Comparison of ENCODE assay signal across 8 cellular contexts in genomic region chr4:44448548-44449443, GRCh38. TPM values are rescaled to one million over a fixed set of nuclear protein-coding genes. Genes with fewer than 3 reads are reported as not detected.
A peak's percentile ranks its signal among the peaks of the same experiment; 100 is the strongest.
DNase-seq lines count a peak whose midpoint lies in the region; ATAC-seq, FAIRE-seq and TF ChIP-seq lines count a peak whose summit lies in the region.

Gene KCTD8 (minus strand): TSS chr4:44448809.

- peak; percentile 36; the same call in 1 of the 2 replicates for TF ChIP-seq RAD21 in Ishikawa (IDR thresholded peaks at IDR 0.05; ENCODE audit: low read depth)

- WGBS in heart right ventricle, 2 donors, result 1% methylated on average over 64 to 71 of the region's 71 CpGs
- 0 to 1% methylated on average over 70 to 71 of the region's 71 CpGs for WGBS in pancreas, 2 donors

- peak within 1 kb of the TSS; percentile 38 to 58 (median 52) for H3K4me3 ChIP-seq in heart right ventricle
- peak within 1 kb of the TSS; percentile 18 to 62 (median 26) for H3K4me3 ChIP-seq in pancreas

- peak within 1 kb of the TSS in 7 of 10 donors; percentile 26 to 77 (median 54) for H3K27ac ChIP-seq in heart right ventricle
- H3K27ac ChIP-seq in pancreas, result peak within 1 kb of the TSS in 1 of 4 donors; percentile 35

- peaks cover 2 to 26% (median 19%) of the 10 kb centered on the region in 9 donors for H3K4me1 ChIP-seq in heart right ventricle
- peaks cover 0 to 7% (median 4%) of the 10 kb centered on the region in 3 donors for H3K4me1 ChIP-seq in pancreas

- ATAC-seq in GM21723 (IDR thresholded peaks at IDR 0.05; ENCODE audit: unreplicated experiment) (peak; percentile 99), heart right ventricle (peak; percentile 91 to 96 (median 94)), pancreas (peak; percentile 81 to 93 (median 90))

- intact Hi-C loops in heart right ventricle (cut with DNase I) (loop anchor here in 1 of 10 donors (10.0 kb wide), 1 partner anchor 176 kb away; no protein-coding TSS in a partner anchor), pancreas (cut with DNase I) (no loop called here)

- H3K27me3 ChIP-seq in heart right ventricle, result peaks cover 10 to 94% (median 73%) of the 10 kb centered on the region in 7 donors
- H3K27me3 ChIP-seq in pancreas, result peaks cover 0 to 35% (median 7%) of the 10 kb centered on the region in 4 donors

- H3K36me3 ChIP-seq in heart right ventricle (no peaks in the 10 kb centered on the region), pancreas (no peaks in the 10 kb centered on the region)

- no peaks in the 10 kb centered on the region for H3K9me3 ChIP-seq in heart right ventricle
- H3K9me3 ChIP-seq in pancreas, result no peaks in the 10 kb centered on the region

- peak; percentile 10; the same call in 1 of the 2 replicates for TF ChIP-seq EP300 in Ishikawa (IDR thresholded peaks at IDR 0.05; ENCODE audit: borderline replicate concordance)

- TF ChIP-seq CTCF in heart right ventricle (IDR thresholded peaks at IDR 0.05) (peak; percentile 15 to 77 (median 68)), pancreas (IDR thresholded peaks at IDR 0.05) (peak; percentile 44 to 68 (median 55))

- no peak for FAIRE-seq in pancreas (lab: Jason Lieb, UNC)

- peak; percentile 34 for DNase-seq in EL
- peak; percentile 86 to 87 for DNase-seq in SHP77 (lab: John Stamatoyannopoulos, UW)
- DNase-seq in amniotic epithelial cell (ENCODE audit: low read depth), result peak; percentile 43
- DNase-seq in heart right ventricle, result peak; percentile 73 to 83
- peak; percentile 59 to 90 (median 78) for DNase-seq in pancreas
- DNase-seq in ureter (ENCODE audit: low spot score), result peak; percentile 85

TF ChIP-seq in Ishikawa, 13 proteins besides CTCF, POLR2A, EP300 and RAD21:
- peak; percentile 9; the same call in 1 of the 2 replicates for TF ChIP-seq USF1 (IDR thresholded peaks at IDR 0.05)
- TF ChIP-seq TAF1 (IDR thresholded peaks at IDR 0.05; ENCODE audit: low read depth), result peak; percentile 53; the same call in 1 of the 2 replicates
- TF ChIP-seq CREB1 (IDR thresholded peaks at IDR 0.05; ENCODE audit: low read depth), result peak; percentile 33; the same call in 1 of the 2 replicates
- peak; percentile 76 for TF ChIP-seq MAX (IDR thresholded peaks at IDR 0.05)
- no peak for TF ChIP-seq FOXM1 (IDR thresholded peaks at IDR 0.05; ENCODE audit: borderline replicate concordance, low read depth)
- TF ChIP-seq TCF12 (IDR thresholded peaks at IDR 0.05; ENCODE audit: low read depth), result peak; percentile 44; the same call in 1 of the 2 replicates

RNA-seq across cellular contexts. Expression of gene KCTD8, which starts in this region (rescaled TPM):
- total RNA-seq in heart right ventricle, result under 1 TPM in 7 of 10 donors, not detected in 3; 0.12 to 0.39 (median 0.17) TPM
- under 1 TPM in 1 of 2 donors, not detected in 1; 0.03 TPM for polyA plus RNA-seq in heart right ventricle
- under 1 TPM; 0.09 to 0.43 (median 0.25) TPM for total RNA-seq in pancreas
- polyA plus RNA-seq in pancreas, result 1 to 10 TPM in 1 of 2 donors, under 1 TPM in 1; 0.19 to 1.1 TPM
- total RNA-seq in ureter, result 1.0 TPM

Comparison
In these comparisons a context has a peak if more than half of its experiments do, and no peak if none do; other contexts are left out.
1. Peak in DNase-seq, ATAC-seq, H3K4me3 ChIP-seq and H3K27ac ChIP-seq in heart right ventricle; RNA of the gene not detected or under 1 TPM.
2. DNase-seq: peak in every context shown above with its lines; median percentile 86 in SHP77; 85 in ureter; 78 in heart right ventricle; 78 in pancreas; 43 in amniotic epithelial cell; 34 in EL.